Comparison of ENCODE assay signal across 3 cellular contexts in the genomic region with DNA sequence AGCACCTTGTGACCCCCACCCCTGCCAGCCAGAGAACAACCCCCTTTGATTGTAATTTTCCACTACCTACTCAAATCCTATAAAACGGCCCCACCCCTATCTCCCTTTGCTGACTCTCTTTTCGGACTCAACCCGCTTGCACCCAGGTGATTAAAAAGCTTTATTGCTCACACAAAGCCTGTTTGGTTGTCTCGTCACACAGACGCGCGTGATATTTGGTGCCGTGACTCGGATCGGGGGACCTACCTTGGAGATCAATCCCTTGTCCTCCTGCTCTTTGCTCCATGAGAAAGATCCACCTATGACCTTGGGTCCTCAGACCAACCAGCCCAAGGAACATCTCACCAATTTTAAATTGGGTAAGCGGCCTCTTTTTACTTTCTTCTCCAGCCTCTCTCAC.
DNase-seq lines count a peak whose midpoint lies in the region; FAIRE-seq and TF ChIP-seq lines count a peak whose summit lies in the region.
"Not testable (repeated sequence)": the region's sequence is repeated elsewhere in the genome, so short reads cannot be mapped to it uniquely, and the experiment has no call there.

No MANE protein-coding gene starts in this region.

- H3K4me3 ChIP-seq in H1 (ENCODE audit: extremely low read depth in 1 of 4, insufficient read depth in 2 of 4, low read depth in 3 of 4, low read length in 4 of 4); endodermal cell (ENCODE audit: low read length): not testable (repeated sequence)

- H3K9ac ChIP-seq in H1 (replicated peaks in 1 of 4; ENCODE audit: extremely low read depth in 1 of 4, low read depth in 3 of 4, low read length in 3 of 4); endodermal cell (ENCODE audit: extremely low read depth, low read length, poor library complexity, severe bottlenecking): not testable (repeated sequence)

- H3K4me2 ChIP-seq in H1 (ENCODE audit: insufficient read depth in 1 of 2, low read depth in 2 of 2, low read length in 2 of 2) = not testable (repeated sequence)

- FAIRE-seq in H1 (lab: Jason Lieb, UNC) = not testable (repeated sequence)

- H3K4ac ChIP-seq in H1 (replicated peaks; ENCODE audit: insufficient read length, low read depth, low read length) = not testable (repeated sequence)

- not testable (repeated sequence) for H3K36me3 ChIP-seq in H1 (ENCODE audit: control insufficient read depth in 2 of 4, insufficient read depth in 4 of 4, low read length in 3 of 4); endodermal cell (ENCODE audit: control insufficient read depth, insufficient read depth, low read length)

- not testable (repeated sequence) for H3K27me3 Mint-ChIP-seq in endodermal cell (ENCODE audit: insufficient read depth); nephron progenitor cell (ENCODE audit: low read depth, poor library complexity)

- H2BK5ac ChIP-seq in H1 (ENCODE audit: low read depth, low read length) = not testable (repeated sequence)

- H2AFZ ChIP-seq in H1 (ENCODE audit: low read length) = not testable (repeated sequence)

- not testable (repeated sequence) for H3K23ac ChIP-seq in H1 (ENCODE audit: insufficient read length)

- H3K4me1 ChIP-seq in H1 (replicated peaks in 1 of 4; ENCODE audit: control insufficient read depth in 3 of 4, insufficient read depth in 4 of 4, low read length in 3 of 4); endodermal cell (ENCODE audit: control insufficient read depth, insufficient read depth, low read length): not testable (repeated sequence)

- H3K4me1 Mint-ChIP-seq in endodermal cell (peaks cover 24% of the 10 kb centered on the region), nephron progenitor cell (peaks cover 15% of the 10 kb centered on the region)

- H4K8ac ChIP-seq in H1 (ENCODE audit: extremely low read depth, insufficient read depth, low read length) = 0 out of 2 replicates have a peak overlapping the region, but pooled peaks have one; percentile 45

- H2BK120ac ChIP-seq in H1 (replicated peaks; ENCODE audit: low read depth, low read length) = not testable (repeated sequence)

- H4K91ac ChIP-seq in H1 (replicated peaks; ENCODE audit: insufficient read length, low read length) = not testable (repeated sequence)

- H3K9me3 Mint-ChIP-seq in endodermal cell, nephron progenitor cell: not testable (repeated sequence)

- H3K36me3 Mint-ChIP-seq in endodermal cell (ENCODE audit: low read depth); nephron progenitor cell (ENCODE audit: low read depth): not testable (repeated sequence)

- not testable (repeated sequence) for H4K20me1 ChIP-seq in H1 (replicated peaks in 1 of 2; ENCODE audit: control insufficient read depth in 1 of 2, insufficient read depth in 2 of 2, low read length in 2 of 2)

- not testable (repeated sequence) for H3K27ac ChIP-seq in H1 (ENCODE audit: low read depth, low read length); endodermal cell (ENCODE audit: low read depth, low read length)

- H3K79me1 ChIP-seq in H1 (ENCODE audit: low read depth, low read length) = not testable (repeated sequence)

- H2BK20ac ChIP-seq in H1 (ENCODE audit: low read length) = not testable (repeated sequence)

- H3K56ac ChIP-seq in H1 (replicated peaks; ENCODE audit: insufficient read length, low read depth, low read length) = not testable (repeated sequence)

- not testable (repeated sequence) for H3K23me2 ChIP-seq in H1 (ENCODE audit: low read depth, low read length)

- not testable (repeated sequence) for DNase-seq in H1 (ENCODE audit: low read depth in 1 of 2, low spot score in 2 of 2); nephron progenitor cell
- peak; percentile 53 for DNase-seq in endodermal cell

- POLR2A ChIA-PET in H1 (lab: Charles Lee; ENCODE audit: partially characterized antibody) = not testable (repeated sequence)

- not testable (repeated sequence) for TF ChIP-seq CTCF in H1 (IDR thresholded peaks at IDR 0.05; ENCODE audit: control extremely low read depth in 1 of 3, insufficient read depth in 1 of 3, low read depth in 1 of 3, low read length in 3 of 3); endodermal cell (conservative IDR thresholded peaks at IDR 0.05); nephron progenitor cell (IDR thresholded peaks at IDR 0.05)

- not testable (repeated sequence) for H2BK15ac ChIP-seq in H1 (ENCODE audit: low read length)

- CTCF ChIA-PET in H1 (lab: Charles Lee; ENCODE audit: partially characterized antibody) = not testable (repeated sequence)

- H2BK12ac ChIP-seq in H1 (ENCODE audit: low read depth, low read length) = not testable (repeated sequence)

- TF ChIP-seq EP300 in H1 (IDR thresholded peaks at IDR 0.05; ENCODE audit: borderline replicate concordance in 1 of 2, low read depth in 2 of 2, low read length in 2 of 2) = not testable (repeated sequence)

- not testable (repeated sequence) for H3K18ac ChIP-seq in H1 (ENCODE audit: extremely low read depth, low read length)

- H3K9me3 ChIP-seq in H1 (ENCODE audit: insufficient read depth in 2 of 2, low read depth in 1 of 2, low read length in 1 of 2); endodermal cell (ENCODE audit: control insufficient read depth, low read length): not testable (repeated sequence)

- H2AK5ac ChIP-seq in H1 (ENCODE audit: low read depth, low read length) = not testable (repeated sequence)

- not testable (repeated sequence) for H3K14ac ChIP-seq in H1 (ENCODE audit: insufficient read length)

- H3K27ac Mint-ChIP-seq in endodermal cell (peak overlapping the region; percentile 67), nephron progenitor cell (peak overlapping the region; percentile 44)

- not testable (repeated sequence) for H3K27me3 ChIP-seq in H1 (replicated peaks in 1 of 4; ENCODE audit: control insufficient read depth in 3 of 4, extremely low read depth in 1 of 4, insufficient read depth in 3 of 4, low read length in 3 of 4); endodermal cell (ENCODE audit: control insufficient read depth, insufficient read depth, low read length, poor library complexity, severe bottlenecking)

- TF ChIP-seq POLR2A in H1 (IDR thresholded peaks at IDR 0.05; ENCODE audit: control extremely low read depth in 1 of 2, low read depth in 2 of 2, low read length in 2 of 2) = not testable (repeated sequence)

- not testable (repeated sequence) for H4K5ac ChIP-seq in H1 (ENCODE audit: insufficient read length, low read depth, low read length)

- H3K4me3 Mint-ChIP-seq in endodermal cell, nephron progenitor cell: not testable (repeated sequence)

- not testable (repeated sequence) for H3K79me2 ChIP-seq in H1 (ENCODE audit: control insufficient read depth in 1 of 2, insufficient read depth in 2 of 2, low read length in 2 of 2)

- 96% methylated on average over 11 of the region's 11 CpGs; no CpG with 5 or more reads in 1 of the 2 experiments for WGBS in H1 (ENCODE audit: extremely low coverage in 1 of 2, insufficient coverage in 1 of 2, insufficient read length in 1 of 2, insufficient replicate concordance in 2 of 2, low coverage in 1 of 2, low lambda C conversion rate in 2 of 2, missing lambda C conversion rate in 1 of 2), 2 experiments
- WGBS in endodermal cell (ENCODE audit: insufficient coverage in 1 of 2, insufficient read length in 1 of 2), 2 experiments = 93 to 96% methylated on average over 11 of the region's 11 CpGs

- TF ChIP-seq RAD21 in H1 (IDR thresholded peaks at IDR 0.05 in 1 of 2, conservative IDR thresholded peaks at IDR 0.05 in 1 of 2; ENCODE audit: low read depth in 2 of 2, low read length in 2 of 2) = not testable (repeated sequence)
